In genomic region chr6:90008189-90008907, GRCh38 we compare ENCODE assay signal across 13 cellular contexts.
DNase-seq lines count a peak whose midpoint lies in the region; ATAC-seq and TF ChIP-seq lines count a peak whose summit lies in the region.
"Had no signal": no experiment of that assay in that cellular context is flagged by ENCODE, and none has a peak within 500 bp of the region (broad histone marks: within the 10 kb centered on the region; RNA-seq: fewer than 3 reads in every experiment).

No MANE protein-coding gene starts in this region.

- WGBS in hepatocyte (ENCODE audit: low lambda C conversion rate, missing lambda C conversion rate): 97% methylated on average over 9 of the region's 9 CpGs

- no peaks in the 10 kb centered on the region for H3K9me3 ChIP-seq in hepatocyte (ENCODE audit: low read depth)

- H3K27me3 Mint-ChIP-seq in activated naive CD4-positive, alpha-beta T cell treated with anti-CD3 and anti-CD28 coated beads, Interleukin-2, amount 50 U/mL, for 24 hours: no peaks in the 10 kb centered on the region
- H3K27me3 Mint-ChIP-seq in activated T-helper 17 cell treated with anti-CD3 and anti-CD28 coated beads, Interleukin-2, amount 50 U/mL, for 72 hours: no peaks in the 10 kb centered on the region
- H3K27me3 Mint-ChIP-seq in stimulated activated naive CD8-positive, alpha-beta T cell treated with anti-CD3 and anti-CD28 coated beads, Interleukin-15, Interleukin-2, amounts not matched to agents 100 ng/mL and 50 ng/mL, for 24 hours: no peaks in the 10 kb centered on the region

- no peak overlapping the region for H3K4me3 ChIP-seq in hepatocyte

- no peaks in the 10 kb centered on the region for H4K20me1 ChIP-seq in hepatocyte (ENCODE audit: insufficient read depth, poor library complexity, severe bottlenecking)

- no peaks in the 10 kb centered on the region for H3K27me3 ChIP-seq in hepatocyte

- no peak for TF ChIP-seq CTCF in hepatocyte (IDR thresholded peaks at IDR 0.05; ENCODE audit: poor library complexity)

- no peak overlapping the region for H3K27ac ChIP-seq in hepatocyte
- H3K27ac ChIP-seq: HL-60 had no signal

- peaks cover 44% of the 10 kb centered on the region for H3K36me3 Mint-ChIP-seq in activated naive CD4-positive, alpha-beta T cell treated with anti-CD3 and anti-CD28 coated beads, Interleukin-2, amount 50 U/mL, for 24 hours
- H3K36me3 Mint-ChIP-seq in activated T-helper 17 cell treated with anti-CD3 and anti-CD28 coated beads, Interleukin-2, amount 50 U/mL, for 72 hours (ENCODE audit: low read depth): peaks cover 48% of the 10 kb centered on the region
- H3K36me3 Mint-ChIP-seq in stimulated activated naive CD8-positive, alpha-beta T cell treated with anti-CD3 and anti-CD28 coated beads, Interleukin-15, Interleukin-2, amounts not matched to agents 100 ng/mL and 50 ng/mL, for 24 hours (ENCODE audit: low read depth): peaks cover 51% of the 10 kb centered on the region

- H3K27ac Mint-ChIP-seq in activated naive CD4-positive, alpha-beta T cell treated with anti-CD3 and anti-CD28 coated beads, Interleukin-2, amount 50 U/mL, for 24 hours: peak overlapping the region; percentile 97
- peak overlapping the region; percentile 93 for H3K27ac Mint-ChIP-seq in activated T-helper 17 cell treated with anti-CD3 and anti-CD28 coated beads, Interleukin-2, amount 50 U/mL, for 72 hours
- peak overlapping the region; percentile 83 for H3K27ac Mint-ChIP-seq in stimulated activated naive CD8-positive, alpha-beta T cell treated with anti-CD3 and anti-CD28 coated beads, Interleukin-15, Interleukin-2, amounts not matched to agents 100 ng/mL and 50 ng/mL, for 24 hours

- ATAC-seq in HG03025 (IDR thresholded peaks at IDR 0.05; ENCODE audit: low FRiP score, unreplicated experiment): peak; percentile 51
- ATAC-seq in activated T-helper 17 cell treated with anti-CD3 and anti-CD28 coated beads, Interleukin-2, amount 50 U/mL, for 72 hours (replicated peaks): peak; percentile 84
- ATAC-seq: right cardiac atrium had no signal

- H3K79me2 ChIP-seq in hepatocyte: no peaks in the 10 kb centered on the region

- no peak overlapping the region for H2AFZ ChIP-seq in hepatocyte

- H3K36me3 ChIP-seq in hepatocyte (replicated peaks; ENCODE audit: insufficient read depth, low read depth): no peaks in the 10 kb centered on the region

- no peak for DNase-seq in activated naive CD4-positive, alpha-beta T cell treated with anti-CD3 and anti-CD28 coated beads, Interleukin-2, amount 50 U/mL, for 16 hours
- no peak for DNase-seq in hepatocyte (ENCODE audit: low spot score)
- no peak for DNase-seq in pons (ENCODE audit: low spot score)
- no peak for DNase-seq in NCI-H2171 (lab: John Stamatoyannopoulos, UW)
- DNase-seq: erythroblast; NCI-H146; right cardiac atrium; stimulated activated naive CD4-positive, alpha-beta T cell treated with Interleukin-2 at 50 U/mL for 16 hours had no signal

- no peaks in the 10 kb centered on the region for H3K9me3 Mint-ChIP-seq in activated naive CD4-positive, alpha-beta T cell treated with anti-CD3 and anti-CD28 coated beads, Interleukin-2, amount 50 U/mL, for 24 hours
- no peaks in the 10 kb centered on the region for H3K9me3 Mint-ChIP-seq in activated T-helper 17 cell treated with anti-CD3 and anti-CD28 coated beads, Interleukin-2, amount 50 U/mL, for 72 hours
- no peaks in the 10 kb centered on the region for H3K9me3 Mint-ChIP-seq in stimulated activated naive CD8-positive, alpha-beta T cell treated with anti-CD3 and anti-CD28 coated beads, Interleukin-15, Interleukin-2, amounts not matched to agents 100 ng/mL and 50 ng/mL, for 24 hours

- no peak overlapping the region for H3K4me2 ChIP-seq in hepatocyte

- no peaks in the 10 kb centered on the region for H3K4me1 ChIP-seq in hepatocyte (ENCODE audit: insufficient read depth)

- no peaks in the 10 kb centered on the region for H3K9me2 ChIP-seq in hepatocyte (replicated peaks; ENCODE audit: insufficient read depth)

- H3K4me3 Mint-ChIP-seq in activated naive CD4-positive, alpha-beta T cell treated with anti-CD3 and anti-CD28 coated beads, Interleukin-2, amount 50 U/mL, for 24 hours: peak overlapping the region; percentile 51
- peak overlapping the region; percentile 62 for H3K4me3 Mint-ChIP-seq in activated T-helper 17 cell treated with anti-CD3 and anti-CD28 coated beads, Interleukin-2, amount 50 U/mL, for 72 hours
- peak overlapping the region; percentile 17 for H3K4me3 Mint-ChIP-seq in stimulated activated naive CD8-positive, alpha-beta T cell treated with anti-CD3 and anti-CD28 coated beads, Interleukin-15, Interleukin-2, amounts not matched to agents 100 ng/mL and 50 ng/mL, for 24 hours

- H3K4me1 Mint-ChIP-seq in activated naive CD4-positive, alpha-beta T cell treated with anti-CD3 and anti-CD28 coated beads, Interleukin-2, amount 50 U/mL, for 24 hours: peaks cover 53% of the 10 kb centered on the region
- H3K4me1 Mint-ChIP-seq in activated T-helper 17 cell treated with anti-CD3 and anti-CD28 coated beads, Interleukin-2, amount 50 U/mL, for 72 hours: peaks cover 15% of the 10 kb centered on the region
- peaks cover 52% of the 10 kb centered on the region for H3K4me1 Mint-ChIP-seq in stimulated activated naive CD8-positive, alpha-beta T cell treated with anti-CD3 and anti-CD28 coated beads, Interleukin-15, Interleukin-2, amounts not matched to agents 100 ng/mL and 50 ng/mL, for 24 hours (ENCODE audit: low read depth)
